7 cellular contexts compared by ENCODE assay signal in the genomic region with DNA sequence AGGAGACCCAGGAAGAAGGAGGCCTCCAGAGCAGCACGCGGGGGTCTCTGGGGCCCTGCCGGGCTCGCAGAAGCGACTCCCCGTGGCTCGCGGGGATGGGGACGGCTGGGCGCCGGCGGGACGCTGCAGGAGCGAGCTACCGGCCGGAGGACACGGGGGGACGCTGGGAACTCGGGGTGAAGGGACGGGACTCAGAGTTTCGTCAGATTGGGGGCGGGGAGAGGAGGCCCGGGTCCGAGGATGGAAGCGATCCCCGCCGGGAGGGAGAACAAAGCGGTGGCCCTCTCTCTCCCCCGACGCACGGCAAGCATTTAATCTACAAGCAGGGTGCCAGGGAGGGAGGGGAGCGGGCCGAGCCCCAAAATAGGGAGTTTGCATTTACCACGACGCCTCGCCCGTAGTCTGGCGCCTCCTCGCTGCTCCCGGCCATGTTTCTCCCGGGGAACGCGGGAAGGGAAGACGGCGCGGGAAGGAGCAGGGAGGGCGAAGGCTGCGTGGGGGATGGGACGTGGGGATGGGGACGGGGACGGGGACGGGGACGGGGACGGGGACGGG. TPM values are rescaled to one million over a fixed set of nuclear protein-coding genes. Genes with fewer than 3 reads are reported as not detected.
DNase-seq lines count a peak whose midpoint lies in the region; ATAC-seq and TF ChIP-seq lines count a peak whose summit lies in the region.

A gene with protein sequence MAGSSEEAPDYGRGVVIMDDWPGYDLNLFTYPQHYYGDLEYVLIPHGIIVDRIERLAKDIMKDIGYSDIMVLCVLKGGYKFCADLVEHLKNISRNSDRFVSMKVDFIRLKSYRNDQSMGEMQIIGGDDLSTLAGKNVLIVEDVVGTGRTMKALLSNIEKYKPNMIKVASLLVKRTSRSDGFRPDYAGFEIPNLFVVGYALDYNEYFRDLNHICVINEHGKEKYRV (minus strand): TSS at position 461 of the 555 bp plus-strand sequence. CDS start 31 bp downstream, at position 430.

- no peaks in the 10 kb centered on the region for H3K4me1 ChIP-seq in MM.1S (ENCODE audit: low read length)

- H3K36me3 ChIP-seq in MM.1S (replicated peaks; ENCODE audit: insufficient read depth, low read length): no peaks in the 10 kb centered on the region

- peak; percentile 30 for ATAC-seq in GM21576 (IDR thresholded peaks at IDR 0.05; ENCODE audit: unreplicated experiment)
- ATAC-seq in activated naive CD4-positive, alpha-beta T cell treated with anti-CD3 and anti-CD28 coated beads, Interleukin-2, amount 50 U/mL, for 72 hours: peak; percentile 16 to 54

- peak within 1 kb of the TSS; percentile 59 for H3K4me2 ChIP-seq in MM.1S (ENCODE audit: low read depth, low read length)

- H3K9me3 ChIP-seq in MM.1S (replicated peaks; ENCODE audit: insufficient read depth, low read length): no peaks in the 10 kb centered on the region

- H3K4me3 Mint-ChIP-seq in glutamatergic neuron (ENCODE audit: unreplicated experiment) (peak within 1 kb of the TSS; percentile 83), osteocyte (ENCODE audit: unreplicated experiment) (peak within 1 kb of the TSS; percentile 71)

- peak within 1 kb of the TSS; percentile 29; the same call in 1 of the 2 replicates for H3K9ac ChIP-seq in MM.1S (ENCODE audit: low read length)

- no peaks in the 10 kb centered on the region for H3F3A ChIP-seq in MM.1S (ENCODE audit: insufficient read depth, low read length)

- H3K79me2 ChIP-seq in MM.1S (ENCODE audit: low read length): no peaks in the 10 kb centered on the region

- no peaks in the 10 kb centered on the region for H3K9me2 ChIP-seq in MM.1S (replicated peaks; ENCODE audit: insufficient read depth, low read length)

- DNase-seq in MM.1S (no peak), glutamatergic neuron (peak; percentile 74), osteocyte (ENCODE audit: extremely low spot score, unreplicated experiment) (no peak), putamen (ENCODE audit: low spot score) (no peak)
- DNase-seq in activated naive CD4-positive, alpha-beta T cell treated with anti-CD3 and anti-CD28 coated beads, Interleukin-2, amount 50 U/mL, for 72 hours (ENCODE audit: low spot score in 2 of 2): peak in 1 of 2 donors; percentile 10

- no peak within 1 kb of the TSS for H3K27ac ChIP-seq in MM.1S (ENCODE audit: low read length)

- H3K4me3 ChIP-seq in GM08714 (ENCODE audit: low read length) (peak within 1 kb of the TSS; percentile 59), MM.1S (ENCODE audit: low read length) (peak within 1 kb of the TSS; percentile 59)

- H3K4me1 Mint-ChIP-seq in glutamatergic neuron (ENCODE audit: low read depth, unreplicated experiment): peaks cover 24% of the 10 kb centered on the region
- H3K4me1 Mint-ChIP-seq in osteocyte (ENCODE audit: unreplicated experiment): peaks cover 32% of the 10 kb centered on the region

- no peak for TF ChIP-seq CTCF in MM.1S (IDR thresholded peaks at IDR 0.05; ENCODE audit: low read length)
- TF ChIP-seq CTCF in glutamatergic neuron (IDR thresholded peaks at IDR 0.05; ENCODE audit: partially characterized antibody, unreplicated experiment): no peak
- no peak for TF ChIP-seq CTCF in osteocyte (IDR thresholded peaks at IDR 0.05)

- peak within 1 kb of the TSS; percentile 27 to 73 for H3K27ac Mint-ChIP-seq in activated naive CD4-positive, alpha-beta T cell treated with anti-CD3 and anti-CD28 coated beads, Interleukin-2, amount 50 U/mL, for 72 hours
- peak within 1 kb of the TSS; percentile 88 for H3K27ac Mint-ChIP-seq in glutamatergic neuron (ENCODE audit: unreplicated experiment)
- peak within 1 kb of the TSS; percentile 77 for H3K27ac Mint-ChIP-seq in osteocyte (ENCODE audit: unreplicated experiment)

- H3K27me3 ChIP-seq in MM.1S (replicated peaks; ENCODE audit: insufficient read depth, low read length): no peaks in the 10 kb centered on the region

- H4K20me1 ChIP-seq in MM.1S (ENCODE audit: insufficient read depth, low read length): no peaks in the 10 kb centered on the region

- no peaks in the 10 kb centered on the region for H3K36me3 Mint-ChIP-seq in activated naive CD4-positive, alpha-beta T cell treated with anti-CD3 and anti-CD28 coated beads, Interleukin-2, amount 50 U/mL, for 72 hours
- H3K36me3 Mint-ChIP-seq in glutamatergic neuron (ENCODE audit: unreplicated experiment) (no peaks in the 10 kb centered on the region), osteocyte (ENCODE audit: unreplicated experiment) (no peaks in the 10 kb centered on the region)

- H2AFZ ChIP-seq in MM.1S (ENCODE audit: low read length): peak within 1 kb of the TSS; percentile 77

- peaks cover 0 to 4% of the 10 kb centered on the region in 2 donors for H3K9me3 Mint-ChIP-seq in activated naive CD4-positive, alpha-beta T cell treated with anti-CD3 and anti-CD28 coated beads, Interleukin-2, amount 50 U/mL, for 72 hours
- H3K9me3 Mint-ChIP-seq in glutamatergic neuron (ENCODE audit: unreplicated experiment): peaks cover 14% of the 10 kb centered on the region
- H3K9me3 Mint-ChIP-seq in osteocyte (ENCODE audit: unreplicated experiment): no peaks in the 10 kb centered on the region

- H3K27me3 Mint-ChIP-seq in glutamatergic neuron (ENCODE audit: unreplicated experiment): peaks cover 8% of the 10 kb centered on the region
- no peaks in the 10 kb centered on the region for H3K27me3 Mint-ChIP-seq in osteocyte (ENCODE audit: unreplicated experiment)

RNA-seq across cellular contexts. Expression of the gene that starts here (rescaled TPM):
- 1 to 10 TPM in 1 of 2 donors, under 1 TPM in 1; 0.70 to 1.1 TPM for total RNA-seq in activated naive CD4-positive, alpha-beta T cell treated with anti-CD3 and anti-CD28 coated beads, Interleukin-2, amount 50 U/mL, for 72 hours
- total RNA-seq in glutamatergic neuron (ENCODE audit: unreplicated experiment): 14.4 TPM
- 2.7 and 4.4 TPM in 2 replicates for total RNA-seq in osteocyte
